In the genomic region with DNA sequence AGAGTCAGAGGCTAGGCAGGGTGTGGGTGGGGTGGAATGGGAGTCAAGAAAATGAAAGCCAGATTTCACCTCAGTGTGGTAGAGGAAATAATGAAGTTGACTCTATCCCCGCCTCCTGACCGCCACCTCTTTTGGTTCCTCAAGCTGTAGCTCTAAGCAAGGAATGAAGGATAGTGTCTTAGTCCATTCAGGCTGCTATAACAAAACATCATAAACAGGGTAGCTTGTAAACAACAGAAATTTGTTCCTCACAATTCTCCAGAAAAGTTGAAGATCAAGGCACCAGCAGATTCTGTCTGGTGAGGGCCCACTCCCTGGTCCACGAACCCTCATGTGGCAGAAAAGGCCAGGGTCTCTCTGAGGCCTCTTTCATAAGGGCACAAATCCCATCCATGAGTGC, we compare ENCODE assay signal across 1 cellular context.
TF ChIP-seq lines count a peak whose summit lies in the region.

No MANE protein-coding gene starts in this region.

TF ChIP-seq in GM23338, 12 proteins besides CTCF, POLR2A, EP300 and RAD21 (continued from another document):
- TF ChIP-seq REST (IDR thresholded peaks at IDR 0.05; ENCODE audit: unreplicated experiment) (no peak), EZH2phosphoT487 (IDR thresholded peaks at IDR 0.05; ENCODE audit: unreplicated experiment) (no peak), JUNB (IDR thresholded peaks at IDR 0.05; ENCODE audit: unreplicated experiment) (no peak), ZNF114 (CRISPR knock-in tag; IDR thresholded peaks at IDR 0.05) (no peak), ETS1 (IDR thresholded peaks at IDR 0.05) (no peak), POLR2AphosphoS5 (IDR thresholded peaks at IDR 0.05; ENCODE audit: low read depth) (no peak), STAT1 (IDR thresholded peaks at IDR 0.05; ENCODE audit: unreplicated experiment) (no peak), ZNF331 (CRISPR knock-in tag; IDR thresholded peaks at IDR 0.05; ENCODE audit: low read depth) (no peak), EZH2 (IDR thresholded peaks at IDR 0.05; ENCODE audit: low read depth, unreplicated experiment) (no peak)
- TF ChIP-seq, protein P1, sequence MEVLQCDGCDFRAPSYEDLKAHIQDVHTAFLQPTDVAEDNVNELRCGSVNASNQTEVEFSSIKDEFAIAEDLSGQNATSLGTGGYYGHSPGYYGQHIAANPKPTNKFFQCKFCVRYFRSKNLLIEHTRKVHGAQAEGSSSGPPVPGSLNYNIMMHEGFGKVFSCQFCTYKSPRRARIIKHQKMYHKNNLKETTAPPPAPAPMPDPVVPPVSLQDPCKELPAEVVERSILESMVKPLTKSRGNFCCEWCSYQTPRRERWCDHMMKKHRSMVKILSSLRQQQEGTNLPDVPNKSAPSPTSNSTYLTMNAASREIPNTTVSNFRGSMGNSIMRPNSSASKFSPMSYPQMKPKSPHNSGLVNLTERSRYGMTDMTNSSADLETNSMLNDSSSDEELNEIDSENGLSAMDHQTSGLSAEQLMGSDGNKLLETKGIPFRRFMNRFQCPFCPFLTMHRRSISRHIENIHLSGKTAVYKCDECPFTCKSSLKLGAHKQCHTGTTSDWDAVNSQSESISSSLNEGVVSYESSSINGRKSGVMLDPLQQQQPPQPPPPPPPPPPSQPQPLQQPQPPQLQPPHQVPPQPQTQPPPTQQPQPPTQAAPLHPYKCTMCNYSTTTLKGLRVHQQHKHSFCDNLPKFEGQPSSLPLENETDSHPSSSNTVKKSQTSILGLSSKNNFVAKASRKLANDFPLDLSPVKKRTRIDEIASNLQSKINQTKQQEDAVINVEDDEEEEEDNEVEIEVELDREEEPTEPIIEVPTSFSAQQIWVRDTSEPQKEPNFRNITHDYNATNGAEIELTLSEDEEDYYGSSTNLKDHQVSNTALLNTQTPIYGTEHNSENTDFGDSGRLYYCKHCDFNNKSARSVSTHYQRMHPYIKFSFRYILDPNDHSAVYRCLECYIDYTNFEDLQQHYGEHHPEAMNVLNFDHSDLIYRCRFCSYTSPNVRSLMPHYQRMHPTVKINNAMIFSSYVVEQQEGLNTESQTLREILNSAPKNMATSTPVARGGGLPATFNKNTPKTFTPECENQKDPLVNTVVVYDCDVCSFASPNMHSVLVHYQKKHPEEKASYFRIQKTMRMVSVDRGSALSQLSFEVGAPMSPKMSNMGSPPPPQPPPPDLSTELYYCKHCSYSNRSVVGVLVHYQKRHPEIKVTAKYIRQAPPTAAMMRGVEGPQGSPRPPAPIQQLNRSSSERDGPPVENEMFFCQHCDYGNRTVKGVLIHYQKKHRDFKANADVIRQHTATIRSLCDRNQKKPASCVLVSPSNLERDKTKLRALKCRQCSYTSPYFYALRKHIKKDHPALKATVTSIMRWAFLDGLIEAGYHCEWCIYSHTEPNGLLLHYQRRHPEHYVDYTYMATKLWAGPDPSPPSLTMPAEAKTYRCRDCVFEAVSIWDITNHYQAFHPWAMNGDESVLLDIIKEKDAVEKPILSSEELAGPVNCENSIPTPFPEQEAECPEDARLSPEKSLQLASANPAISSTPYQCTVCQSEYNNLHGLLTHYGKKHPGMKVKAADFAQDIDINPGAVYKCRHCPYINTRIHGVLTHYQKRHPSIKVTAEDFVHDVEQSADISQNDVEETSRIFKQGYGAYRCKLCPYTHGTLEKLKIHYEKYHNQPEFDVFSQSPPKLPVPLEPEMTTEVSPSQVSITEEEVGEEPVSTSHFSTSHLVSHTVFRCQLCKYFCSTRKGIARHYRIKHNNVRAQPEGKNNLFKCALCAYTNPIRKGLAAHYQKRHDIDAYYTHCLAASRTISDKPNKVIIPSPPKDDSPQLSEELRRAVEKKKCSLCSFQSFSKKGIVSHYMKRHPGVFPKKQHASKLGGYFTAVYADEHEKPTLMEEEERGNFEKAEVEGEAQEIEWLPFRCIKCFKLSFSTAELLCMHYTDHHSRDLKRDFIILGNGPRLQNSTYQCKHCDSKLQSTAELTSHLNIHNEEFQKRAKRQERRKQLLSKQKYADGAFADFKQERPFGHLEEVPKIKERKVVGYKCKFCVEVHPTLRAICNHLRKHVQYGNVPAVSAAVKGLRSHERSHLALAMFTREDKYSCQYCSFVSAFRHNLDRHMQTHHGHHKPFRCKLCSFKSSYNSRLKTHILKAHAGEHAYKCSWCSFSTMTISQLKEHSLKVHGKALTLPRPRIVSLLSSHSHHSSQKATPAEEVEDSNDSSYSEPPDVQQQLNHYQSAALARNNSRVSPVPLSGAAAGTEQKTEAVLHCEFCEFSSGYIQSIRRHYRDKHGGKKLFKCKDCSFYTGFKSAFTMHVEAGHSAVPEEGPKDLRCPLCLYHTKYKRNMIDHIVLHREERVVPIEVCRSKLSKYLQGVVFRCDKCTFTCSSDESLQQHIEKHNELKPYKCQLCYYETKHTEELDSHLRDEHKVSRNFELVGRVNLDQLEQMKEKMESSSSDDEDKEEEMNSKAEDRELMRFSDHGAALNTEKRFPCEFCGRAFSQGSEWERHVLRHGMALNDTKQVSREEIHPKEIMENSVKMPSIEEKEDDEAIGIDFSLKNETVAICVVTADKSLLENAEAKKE (CRISPR knock-in tag; IDR thresholded peaks at IDR 0.05): no peak
